ENCODE assay signal across 1 cellular context in genomic region chr11:60625262-60625661, GRCh38.
TF ChIP-seq lines count a peak whose summit lies in the region.

No MANE protein-coding gene starts in this region.

TF ChIP-seq in SK-N-SH treated with all-trans-retinoic acid at 6 μM for 48 hours, 23 proteins besides CTCF, POLR2A, EP300 and RAD21 (continued from another document):
- TF ChIP-seq POU6F1 (CRISPR knock-in tag; IDR thresholded peaks at IDR 0.05; ENCODE audit: borderline replicate concordance, low read depth), result no peak
- TF ChIP-seq TCF4 (CRISPR knock-in tag; IDR thresholded peaks at IDR 0.05; ENCODE audit: borderline replicate concordance), result no peak
- no peak for TF ChIP-seq ZNF565 (CRISPR knock-in tag; conservative IDR thresholded peaks at IDR 0.05; ENCODE audit: low read depth)
- no peak for TF ChIP-seq ARNTL (CRISPR knock-in tag; IDR thresholded peaks at IDR 0.05; ENCODE audit: borderline replicate concordance, low read depth)
- no peak for TF ChIP-seq ISL1 (CRISPR knock-in tag; IDR thresholded peaks at IDR 0.05)
